Comparison of ENCODE assay signal across 8 cellular contexts in the genomic region with DNA sequence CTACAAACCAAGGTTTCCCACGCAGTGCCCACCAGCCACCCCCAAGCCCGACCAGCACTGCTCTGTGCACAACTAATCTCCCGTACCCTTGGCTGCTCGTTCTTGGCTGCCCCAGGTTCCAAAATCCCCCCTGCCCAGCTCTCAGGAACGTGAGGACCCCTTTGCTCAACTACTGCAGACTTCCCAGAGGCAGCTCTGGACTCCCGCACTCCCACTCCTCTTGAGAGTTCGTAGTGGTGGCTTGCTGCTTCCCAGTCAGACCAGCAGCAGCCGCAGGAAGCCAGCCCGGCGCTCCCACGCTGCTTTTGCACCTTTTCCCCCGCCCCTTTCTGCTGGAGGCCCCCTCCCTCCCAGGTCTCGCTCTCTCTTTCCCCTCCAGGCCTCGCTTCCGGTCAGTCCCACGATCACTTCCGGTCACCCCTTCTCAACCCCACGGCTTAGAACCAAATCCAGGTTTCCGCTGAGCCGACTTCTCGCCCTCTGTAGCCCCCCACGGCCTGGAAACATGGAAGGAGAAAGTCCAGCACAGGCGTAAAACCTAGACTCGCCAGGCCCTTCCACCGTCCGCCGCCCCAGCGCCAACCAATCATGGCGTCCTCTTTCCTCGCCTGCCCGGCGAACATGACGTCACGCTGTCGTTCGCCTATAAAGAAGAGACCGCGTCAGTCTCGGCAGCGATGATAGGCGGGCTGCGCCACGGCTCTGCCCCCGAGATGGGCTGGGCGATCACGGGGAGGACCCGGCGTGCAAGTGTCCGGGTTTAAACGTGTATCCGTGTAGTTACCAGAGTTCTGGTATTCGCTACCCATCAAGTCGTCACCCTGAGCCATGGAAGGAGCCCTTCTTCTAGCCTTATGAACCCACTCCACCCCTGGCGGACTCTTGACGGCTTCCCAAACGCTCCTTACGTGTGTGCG. TPM values are rescaled to one million over a fixed set of nuclear protein-coding genes. Genes with fewer than 3 reads are reported as not detected.
A peak's percentile ranks its signal among the peaks of the same experiment; 100 is the strongest.
DNase-seq lines count a peak whose midpoint lies in the region; ATAC-seq and TF ChIP-seq lines count a peak whose summit lies in the region.

A gene with protein sequence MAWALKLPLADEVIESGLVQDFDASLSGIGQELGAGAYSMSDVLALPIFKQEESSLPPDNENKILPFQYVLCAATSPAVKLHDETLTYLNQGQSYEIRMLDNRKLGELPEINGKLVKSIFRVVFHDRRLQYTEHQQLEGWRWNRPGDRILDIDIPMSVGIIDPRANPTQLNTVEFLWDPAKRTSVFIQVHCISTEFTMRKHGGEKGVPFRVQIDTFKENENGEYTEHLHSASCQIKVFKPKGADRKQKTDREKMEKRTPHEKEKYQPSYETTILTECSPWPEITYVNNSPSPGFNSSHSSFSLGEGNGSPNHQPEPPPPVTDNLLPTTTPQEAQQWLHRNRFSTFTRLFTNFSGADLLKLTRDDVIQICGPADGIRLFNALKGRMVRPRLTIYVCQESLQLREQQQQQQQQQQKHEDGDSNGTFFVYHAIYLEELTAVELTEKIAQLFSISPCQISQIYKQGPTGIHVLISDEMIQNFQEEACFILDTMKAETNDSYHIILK (minus strand): TSS at position 621 of the 917 bp plus-strand sequence. CDS start 713 bp downstream, outside the sequence.

- peak within 1 kb of the TSS; percentile 97 for H3K4me3 ChIP-seq in fibroblast of the aortic adventitia (ENCODE audit: low read depth, low read length)

- no peaks in the 10 kb centered on the region for H3K27me3 Mint-ChIP-seq in nephron (ENCODE audit: low read depth)

- H3K27ac Mint-ChIP-seq in nephron, result peak within 1 kb of the TSS in 2 of 3 experiments; percentile 76 to 84

- TF ChIP-seq CTCF in fibroblast of the aortic adventitia (IDR thresholded peaks at IDR 0.05; ENCODE audit: insufficient read depth, low read length), result no peak
- TF ChIP-seq CTCF in nephron (IDR thresholded peaks at IDR 0.05; ENCODE audit: unreplicated experiment in 3 of 3), result no peak

- peak; percentile 99 for ATAC-seq in stimulated activated naive CD8-positive, alpha-beta T cell treated with anti-CD3 and anti-CD28 coated beads, Interleukin-15, Interleukin-2, amounts not matched to agents 100 U/mL and 50 U/mL, for 24 hours

- peaks cover 12% of the 10 kb centered on the region for H3K4me1 Mint-ChIP-seq in nephron

- H3K36me3 Mint-ChIP-seq in nephron (ENCODE audit: low read depth), result no peaks in the 10 kb centered on the region

- no peaks in the 10 kb centered on the region for H3K9me3 Mint-ChIP-seq in nephron

- peak within 1 kb of the TSS; percentile 81 to 83 (median 82) for H3K4me3 Mint-ChIP-seq in nephron

- DNase-seq in EL (peak; percentile 97), H4 (ENCODE audit: low spot score) (peak; percentile 96), LoVo (ENCODE audit: low spot score) (peak; percentile 100), SIG-M5 (lab: John Stamatoyannopoulos, UW) (peak; percentile 82), fibroblast of the aortic adventitia (ENCODE audit: low read depth) (peak; percentile 96)
- peak; percentile 98 for DNase-seq in activated effector memory CD4-positive, alpha-beta T cell treated with anti-CD3 and anti-CD28 coated beads, Interleukin-2, amount 50 U/mL, for 16 hours
- peak; percentile 93 for DNase-seq in stimulated activated naive CD8-positive, alpha-beta T cell treated with anti-CD3 and anti-CD28 coated beads, Interleukin-15, Interleukin-2, amounts not matched to agents 100 U/mL and 50 U/mL, for 24 hours

RNA-seq across cellular contexts. Expression of the gene that starts here (rescaled TPM):
- total RNA-seq in H4 (2014; rRNA removed; shearing (Covaris generic)), result 4.7 and 6.5 TPM in 2 replicates
- 10.8 and 12.8 TPM in 2 replicates for total RNA-seq in fibroblast of the aortic adventitia (ENCODE audit: low replicate concordance)

Comparison
In these comparisons a context has a peak if more than half of its experiments do, and no peak if none do; other contexts are left out.
1. Peak in every context shown above with its lines: DNase-seq, ATAC-seq and H3K4me3 ChIP-seq.